ENCODE assay signal across 14 cellular contexts in the genomic region with DNA sequence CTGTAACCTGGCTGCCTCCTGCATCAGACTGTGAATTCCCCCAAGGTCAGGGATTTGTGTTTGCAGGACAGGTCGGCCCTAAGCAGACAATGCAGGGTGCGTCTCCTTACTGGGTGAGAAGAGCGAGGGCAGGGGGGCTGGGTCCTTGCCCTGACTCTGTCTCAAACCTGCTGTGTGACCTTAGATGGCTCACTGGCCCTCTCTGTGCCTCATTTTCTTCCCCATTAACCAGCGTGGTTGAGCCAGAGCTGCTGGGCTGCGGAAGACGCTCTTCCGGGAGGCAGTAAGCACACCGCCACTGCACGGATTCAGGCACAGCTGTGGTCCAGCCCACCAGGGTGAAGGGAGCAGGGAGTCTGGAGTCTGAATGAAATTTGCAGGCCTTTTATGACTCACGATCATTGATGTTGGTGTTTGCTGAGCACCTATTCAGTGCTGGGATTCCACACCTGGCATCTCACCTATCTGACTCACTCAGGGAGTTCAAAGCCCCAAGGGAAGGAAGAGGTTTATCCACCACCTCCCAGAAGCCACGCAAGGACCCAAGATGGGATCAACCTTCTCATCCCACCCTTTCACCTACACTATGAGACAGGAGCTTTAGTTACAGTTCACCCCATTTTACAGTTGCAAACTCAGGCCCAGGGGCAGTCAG. TPM values are rescaled to one million over a fixed set of nuclear protein-coding genes. Genes with fewer than 3 reads are reported as not detected.
DNase-seq lines count a peak whose midpoint lies in the region; ATAC-seq and TF ChIP-seq lines count a peak whose summit lies in the region.
"Had no signal": no experiment of that assay in that cellular context is flagged by ENCODE, and none has a peak within 500 bp of the region (broad histone marks: within the 10 kb centered on the region; RNA-seq: fewer than 3 reads in every experiment).

No MANE protein-coding gene starts in this region.

- intact Hi-C loops in Right ventricle myocardium superior (cut with DNase I): no loop called here

- H3K4me1 ChIP-seq in right atrium auricular region: peaks cover 0 to 40% of the 10 kb centered on the region in 2 donors
- H3K4me1 ChIP-seq in subcutaneous abdominal adipose tissue (ENCODE audit: control insufficient read depth in 5 of 5, insufficient read depth in 5 of 5, low read length in 5 of 5): peaks cover 6 to 50% (median 40%) of the 10 kb centered on the region in 5 donors

- no peaks in the 10 kb centered on the region for H3K9me3 ChIP-seq in right atrium auricular region
- H3K9me3 ChIP-seq in SK-N-MC (ENCODE audit: low read depth, low read length): no peaks in the 10 kb centered on the region
- H3K9me3 ChIP-seq in subcutaneous abdominal adipose tissue (ENCODE audit: control insufficient read depth in 5 of 5, low read length in 5 of 5): no peaks in the 10 kb centered on the region

- H3K4me3 ChIP-seq in right atrium auricular region: no peak overlapping the region
- H3K4me3 ChIP-seq in SK-N-MC: no peak overlapping the region
- peak overlapping the region; percentile 95 for H3K4me3 ChIP-seq in fibroblast of villous mesenchyme (ENCODE audit: low read depth, low read length)
- H3K4me3 ChIP-seq in subcutaneous abdominal adipose tissue (ENCODE audit: low read depth in 1 of 5, low read length in 5 of 5): no peak overlapping the region

- ATAC-seq in Right ventricle myocardium superior (ENCODE audit: poor library complexity) (no peak), GM21825 (IDR thresholded peaks at IDR 0.05; ENCODE audit: unreplicated experiment) (no peak)

- H3K9ac ChIP-seq in SK-N-MC (ENCODE audit: insufficient read length) (peak overlapping the region; percentile 100), subcutaneous abdominal adipose tissue (ENCODE audit: low read length in 5 of 5) (peak overlapping the region in 4 of 5 donors; percentile 38 to 100 (median 96))

- TF ChIP-seq CTCF in right atrium auricular region (IDR thresholded peaks at IDR 0.05): no peak
- TF ChIP-seq CTCF in fibroblast of villous mesenchyme (IDR thresholded peaks at IDR 0.05; ENCODE audit: insufficient read depth, low read depth, low read length): no peak

- H3K36me3 ChIP-seq in right atrium auricular region: peaks cover 8% of the 10 kb centered on the region
- peaks cover 14% of the 10 kb centered on the region for H3K36me3 ChIP-seq in SK-N-MC (ENCODE audit: insufficient read depth, low read length)
- H3K36me3 ChIP-seq in subcutaneous abdominal adipose tissue (ENCODE audit: control insufficient read depth in 5 of 5, insufficient read depth in 5 of 5, low read length in 5 of 5): peaks cover 0 to 41% (median 19%) of the 10 kb centered on the region in 5 donors

- peak; percentile 26 for DNase-seq in Right ventricle myocardium superior
- no peak for DNase-seq in right atrium auricular region (ENCODE audit: low spot score)
- DNase-seq in SK-N-MC (ENCODE audit: low read depth, low spot score): no peak
- no peak for DNase-seq in fibroblast of villous mesenchyme (ENCODE audit: low read depth)
- DNase-seq in DMS 273 (lab: John Stamatoyannopoulos, UW; ENCODE audit: unreplicated experiment): no peak
- no peak for DNase-seq in NCI-H69 (lab: John Stamatoyannopoulos, UW)
- DNase-seq: activated CD4-positive, alpha-beta T cell treated with anti-CD3 and anti-CD28 coated beads, Interleukin-2, amount 50 U/mL, for 1 hour; effector memory CD4-positive, alpha-beta T cell; HCEC 1CT; mesendoderm; NCI-H345; SIG-M5 had no signal

- H3K27ac ChIP-seq in right atrium auricular region (no peak overlapping the region), SK-N-MC (no peak overlapping the region; the same call in 1 of the 2 replicates), subcutaneous abdominal adipose tissue (ENCODE audit: low read depth, low read length) (no peak overlapping the region)

- H3K27me3 ChIP-seq in right atrium auricular region: no peaks in the 10 kb centered on the region
- H3K27me3 ChIP-seq in subcutaneous abdominal adipose tissue (ENCODE audit: control insufficient read depth in 5 of 5, insufficient read depth in 4 of 5, low read length in 5 of 5): no peaks in the 10 kb centered on the region

RNA-seq across cellular contexts. Expression of a gene that starts 2.5 kb away (rescaled TPM):
- total RNA-seq in Right ventricle myocardium superior (35.0 TPM), right atrium auricular region (10 to 100 TPM; 20.6 to 25.8 TPM), fibroblast of villous mesenchyme (11.9 and 12.5 TPM in 2 replicates)

RNA-seq across cellular contexts. Expression of a gene that starts 2.9 kb away (rescaled TPM):
- total RNA-seq in Right ventricle myocardium superior (46.0 TPM), right atrium auricular region (10 to 100 TPM; 20.4 to 27.5 TPM), fibroblast of villous mesenchyme (23.3 and 27.4 TPM in 2 replicates)

RNA-seq across cellular contexts. Expression of a gene that starts 7.3 kb away (rescaled TPM):
- 36.3 TPM for total RNA-seq in Right ventricle myocardium superior
- total RNA-seq in right atrium auricular region: 10 to 100 TPM; 29.2 to 32.5 TPM
- total RNA-seq in fibroblast of villous mesenchyme: 40.2 and 64.1 TPM in 2 replicates

RNA-seq across cellular contexts. Expression of a gene that starts 22.1 kb away (rescaled TPM):
- total RNA-seq in Right ventricle myocardium superior: not detected
- under 1 TPM in 1 of 2 donors, not detected in 1; 0.43 TPM for total RNA-seq in right atrium auricular region
- 0.43 and 0.64 TPM in 2 replicates for total RNA-seq in fibroblast of villous mesenchyme

RNA-seq across cellular contexts. Expression of a gene that starts 23.7 kb away (rescaled TPM):
- total RNA-seq in Right ventricle myocardium superior (120 TPM), right atrium auricular region (10 to 100 TPM; 64.6 to 81.0 TPM), fibroblast of villous mesenchyme (47.9 and 53.5 TPM in 2 replicates)
